ENCODE assay signal across 8 cellular contexts in the genomic region with DNA sequence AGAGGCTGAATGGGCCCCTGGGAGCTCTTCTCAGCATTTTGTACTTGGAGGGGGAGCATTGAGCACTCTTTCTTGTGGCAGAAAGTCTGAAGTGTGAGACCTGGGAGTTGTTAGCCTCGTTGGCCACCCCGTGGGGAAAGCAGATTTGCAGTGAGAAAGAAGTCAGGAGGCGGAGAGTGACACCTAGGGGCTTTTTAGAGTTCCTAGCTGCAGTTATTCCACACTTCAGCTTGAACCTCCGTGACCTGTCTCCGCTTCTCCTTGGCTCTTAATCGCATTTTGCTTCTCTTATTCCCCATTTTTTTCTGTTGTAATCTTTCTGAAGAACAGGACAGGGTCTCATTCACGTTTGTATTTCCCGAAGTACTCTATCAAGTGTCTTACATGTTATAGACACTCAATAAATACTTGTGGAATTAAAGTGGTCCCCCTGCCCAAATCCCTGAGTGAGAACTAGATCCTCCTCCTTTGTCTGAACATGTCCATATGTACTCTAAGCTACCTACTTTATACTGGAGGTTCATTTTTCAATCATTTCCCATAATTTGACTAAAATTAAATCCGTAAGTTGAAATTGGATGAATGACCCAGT.
DNase-seq lines count a peak whose midpoint lies in the region; ATAC-seq and TF ChIP-seq lines count a peak whose summit lies in the region.

No MANE protein-coding gene starts in this region.

- no peak overlapping the region for H3K4me3 Mint-ChIP-seq in T-helper 1 cell treated with Interleukin-12 subunit alpha and Interleukin-12 subunit beta and Interleukin-4 antibody, amounts not matched to agents 30 μg/mL and 1 μg/mL, for 36 hours

- H3K4me3 ChIP-seq in AG04449 (ENCODE audit: low read depth, low read length) (no peak overlapping the region), skeletal muscle cell (ENCODE audit: low read depth, low read length) (no peak overlapping the region)

- POLR2A ChIA-PET in AG04449 (lab: Yijun Ruan, JAX): interaction anchor here (1.0 kb wide), 1 partner anchor 154 kb away, joined by 3 read pairs; no protein-coding TSS in a partner anchor

- peak overlapping the region; percentile 62 for H3K27ac Mint-ChIP-seq in T-helper 1 cell treated with Interleukin-12 subunit alpha and Interleukin-12 subunit beta and Interleukin-4 antibody, amounts not matched to agents 30 μg/mL and 1 μg/mL, for 36 hours

- no peaks in the 10 kb centered on the region for H3K27me3 Mint-ChIP-seq in T-helper 1 cell treated with Interleukin-12 subunit alpha and Interleukin-12 subunit beta and Interleukin-4 antibody, amounts not matched to agents 30 μg/mL and 1 μg/mL, for 36 hours (ENCODE audit: low read depth)

- CTCF ChIA-PET in AG04449 (lab: Yijun Ruan, JAX): interaction anchor here (0.7 to 14.6 kb wide), 56 partner anchors 8 to 424 kb away, joined by 3 to 449 read pairs (median 5); a partner anchor contains a TSS

- peak; percentile 28 for DNase-seq in AG04449 (ENCODE audit: low read depth, low spot score)
- peak; percentile 44 to 88 (median 51) for DNase-seq in NCI-H1417 (lab: John Stamatoyannopoulos, UW)
- peak; percentile 92 for DNase-seq in astrocyte of the hippocampus (ENCODE audit: low read depth, low spot score)
- DNase-seq in hippocampal formation (lab: John Stamatoyannopoulos, UW): peak; percentile 52 to 67
- peak; percentile 53 for DNase-seq in skeletal muscle cell (ENCODE audit: low read depth)

- no peaks in the 10 kb centered on the region for H3K9me3 Mint-ChIP-seq in T-helper 1 cell treated with Interleukin-12 subunit alpha and Interleukin-12 subunit beta and Interleukin-4 antibody, amounts not matched to agents 30 μg/mL and 1 μg/mL, for 36 hours

- H3K36me3 Mint-ChIP-seq in T-helper 1 cell treated with Interleukin-12 subunit alpha and Interleukin-12 subunit beta and Interleukin-4 antibody, amounts not matched to agents 30 μg/mL and 1 μg/mL, for 36 hours (ENCODE audit: low read depth): peaks cover 4% of the 10 kb centered on the region

- TF ChIP-seq CTCF in AG04449 (IDR thresholded peaks at IDR 0.05; ENCODE audit: insufficient read depth, low read length, missing control alignments): peak; percentile 80

- ATAC-seq in GM18502 (IDR thresholded peaks at IDR 0.05; ENCODE audit: poor library complexity, unreplicated experiment): peak; percentile 97
- peak; percentile 95 for ATAC-seq in HG02870 (IDR thresholded peaks at IDR 0.05; ENCODE audit: unreplicated experiment)

- H3K4me1 Mint-ChIP-seq in T-helper 1 cell treated with Interleukin-12 subunit alpha and Interleukin-12 subunit beta and Interleukin-4 antibody, amounts not matched to agents 30 μg/mL and 1 μg/mL, for 36 hours (ENCODE audit: low read depth): peaks cover 41% of the 10 kb centered on the region

Comparison
In these comparisons a context has a peak if more than half of its experiments do, and no peak if none do; other contexts are left out.
1. DNase-seq: peak in every context shown above with its lines; median percentile 92 in astrocyte of the hippocampus; 60 in hippocampal formation; 53 in skeletal muscle cell; 51 in NCI-H1417; 28 in AG04449.